18 cellular contexts compared by ENCODE assay signal in the genomic region with DNA sequence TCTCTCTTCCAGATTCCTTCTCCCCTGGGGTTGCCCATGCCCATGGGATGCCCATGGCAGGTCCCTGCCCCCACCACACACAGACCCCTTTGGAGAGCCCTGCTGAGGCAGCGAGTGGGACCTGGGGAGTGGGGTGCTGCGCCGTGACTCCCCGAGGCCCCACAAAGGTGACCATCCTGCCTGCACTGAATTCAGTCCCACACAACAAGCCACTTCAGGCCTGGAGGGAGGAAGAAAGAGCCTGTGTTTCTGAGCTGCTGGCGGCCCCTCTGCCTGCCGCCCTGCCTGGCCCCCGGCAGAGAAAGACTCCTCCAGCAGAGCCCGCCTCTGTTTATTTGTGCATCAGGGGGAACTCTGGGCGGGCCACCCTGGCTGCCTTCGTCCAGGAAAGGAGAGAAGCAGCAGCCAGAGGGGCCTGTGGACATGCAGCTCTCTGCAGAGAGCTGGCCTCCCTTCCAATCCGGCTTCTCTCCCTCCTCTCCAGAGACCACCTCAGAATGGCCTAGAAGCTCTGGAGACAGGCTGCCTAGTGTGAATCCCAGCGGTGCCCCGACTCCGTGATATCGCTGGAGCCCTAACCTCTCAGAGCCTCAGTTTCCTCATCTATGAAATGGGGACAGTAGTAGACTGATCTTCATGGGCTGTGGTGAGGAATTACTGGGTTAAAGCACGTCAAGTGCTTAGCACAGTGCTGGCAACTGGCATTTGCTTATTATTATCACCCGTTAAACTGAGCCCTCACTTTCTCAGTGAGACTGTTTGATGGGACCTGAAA.
DNase-seq lines count a peak whose midpoint lies in the region; ATAC-seq and TF ChIP-seq lines count a peak whose summit lies in the region.
"Had no signal": no experiment of that assay in that cellular context is flagged by ENCODE, and none has a peak within 500 bp of the region (broad histone marks: within the 10 kb centered on the region; RNA-seq: fewer than 3 reads in every experiment).

No MANE protein-coding gene starts in this region.

- no peaks in the 10 kb centered on the region for H3K36me3 Mint-ChIP-seq in brain
- no peaks in the 10 kb centered on the region for H3K36me3 Mint-ChIP-seq in nephron progenitor cell (ENCODE audit: low read depth)

- H3K27ac ChIP-seq in vagina = peak overlapping the region; percentile 52
- H3K27ac ChIP-seq: GM23248, Peyer's patch had no signal

- no peak for TF ChIP-seq CTCF in brain (conservative IDR thresholded peaks at IDR 0.05)
- no peak for TF ChIP-seq CTCF in nephron progenitor cell (IDR thresholded peaks at IDR 0.05)
- TF ChIP-seq CTCF in vagina (IDR thresholded peaks at IDR 0.05) = no peak

- H3K4me1 ChIP-seq in vagina = peaks cover 37% of the 10 kb centered on the region
- H3K4me1 ChIP-seq: Peyer's patch had no signal

- ATAC-seq in Right ventricle myocardium superior (ENCODE audit: poor library complexity) = no peak
- ATAC-seq: GM12878 had no signal

- H3K27me3 ChIP-seq in vagina = no peaks in the 10 kb centered on the region
- H3K27me3 ChIP-seq: Peyer's patch had no signal

- H3K4me3 Mint-ChIP-seq in brain (peak overlapping the region in 1 of 5 experiments; percentile 57), nephron progenitor cell (no peak overlapping the region)
- H3K4me3 Mint-ChIP-seq: B cell had no signal

- intact Hi-C loops in Right ventricle myocardium superior (cut with DNase I) = no loop called here
- intact Hi-C loops in cardiac septum (cut with DNase I) = no loop called here
- intact Hi-C loops in vagina (cut with DNase I) = no loop called here

- H3K36me3 ChIP-seq in vagina = no peaks in the 10 kb centered on the region
- H3K36me3 ChIP-seq: Peyer's patch had no signal

- peaks cover 3% of the 10 kb centered on the region for H3K27me3 Mint-ChIP-seq in brain
- peaks cover 4% of the 10 kb centered on the region for H3K27me3 Mint-ChIP-seq in nephron progenitor cell (ENCODE audit: low read depth, poor library complexity)

- H3K27ac Mint-ChIP-seq in brain (peak overlapping the region; percentile 39 to 93 (median 64)), nephron progenitor cell (no peak overlapping the region)
- H3K27ac Mint-ChIP-seq: B cell had no signal

- H3K4me3 ChIP-seq in vagina = no peak overlapping the region
- H3K4me3 ChIP-seq: GM12878, GM23248, Peyer's patch had no signal

- no peaks in the 10 kb centered on the region for H3K9me3 ChIP-seq in vagina
- H3K9me3 ChIP-seq: Peyer's patch had no signal

- H3K9me3 Mint-ChIP-seq in brain (peaks cover 0 to 3% (median 0%) of the 10 kb centered on the region in 5 experiments), nephron progenitor cell (no peaks in the 10 kb centered on the region)

- TF ChIP-seq POLR2A in vagina (IDR thresholded peaks at IDR 0.05) = no peak

- DNase-seq in Right ventricle myocardium superior (peak; percentile 10), cardiac septum (ENCODE audit: low spot score) (no peak), nephron progenitor cell (peak; percentile 33), vagina (ENCODE audit: extremely low spot score in 2 of 2) (no peak), activated gamma-delta T cell (lab: John Stamatoyannopoulos, UW) (no peak)
- DNase-seq in activated CD4-positive, CD25-positive, alpha-beta regulatory T cell treated with anti-CD3 and anti-CD28 coated beads, Interleukin-2, amount 50 U/mL, for 72 hours = no peak
- DNase-seq: COR-L47, DMS153, GM23248, NCI-H1092 treated with DMSO at 0.1 percent for 48 hours, NCI-H146, NCI-H2029 treated with DMSO at 0.1 percent for 48 hours, NCI-H2171, NCI-H446 treated with DMSO at 0.1 percent for 48 hours, Peyer's patch had no signal

- H3K4me1 Mint-ChIP-seq in brain = peaks cover 75% of the 10 kb centered on the region
- peaks cover 78% of the 10 kb centered on the region for H3K4me1 Mint-ChIP-seq in nephron progenitor cell
- H3K4me1 Mint-ChIP-seq: B cell had no signal

Comparison
In these comparisons a context has a peak if more than half of its experiments do, and no peak if none do; other contexts are left out.
1. DNase-seq: peak in Right ventricle myocardium superior (single experiment) and nephron progenitor cell (single experiment); none in cardiac septum (single experiment), vagina (0 of 2), activated gamma-delta T cell (single experiment) and activated CD4-positive, CD25-positive, alpha-beta regulatory T cell treated with anti-CD3 and anti-CD28 coated beads, Interleukin-2, amount 50 U/mL, for 72 hours (single experiment).